22 cellular contexts compared by ENCODE assay signal in genomic region chr12:104785886-104786285, GRCh38.
"Had no signal": no experiment of that assay in that cellular context is flagged by ENCODE, and none has a peak within 500 bp of the region (broad histone marks: within the 10 kb centered on the region; RNA-seq: fewer than 3 reads in every experiment).

No MANE protein-coding gene starts in this region.

- H3K4me3 ChIP-seq: MG63 had no signal

- H3K9me3 ChIP-seq: MG63, SK-N-SH had no signal

- H3K4me2 ChIP-seq: SK-N-SH had no signal

- H3K36me3 ChIP-seq: MG63 had no signal

- ATAC-seq: Panc1, PC-3 had no signal

- DNase-seq: Karpas-422, KG1, MG63, NCI-H1092, NCI-H1105 treated with DMSO at 0.1 percent for 48 hours, NCI-H1417 treated with DMSO at 0.1 percent for 48 hours, NCI-H146, NCI-H1694 treated with DMSO at 0.1 percent for 48 hours, NCI-H1930, NCI-H2081, NCI-H2107, NCI-H226, NCI-H446, NCI-H510A, NCI-H524 treated with DMSO at 0.1 percent for 48 hours, NCI-H69, NCI-H774, PC-3, SHP77, SK-N-SH had no signal

- H3K9ac ChIP-seq: SK-N-SH had no signal

- H3K27ac ChIP-seq: RWPE1 had no signal

- H3K27me3 ChIP-seq: MG63 had no signal
